7 cellular contexts compared by ENCODE assay signal in the genomic region with DNA sequence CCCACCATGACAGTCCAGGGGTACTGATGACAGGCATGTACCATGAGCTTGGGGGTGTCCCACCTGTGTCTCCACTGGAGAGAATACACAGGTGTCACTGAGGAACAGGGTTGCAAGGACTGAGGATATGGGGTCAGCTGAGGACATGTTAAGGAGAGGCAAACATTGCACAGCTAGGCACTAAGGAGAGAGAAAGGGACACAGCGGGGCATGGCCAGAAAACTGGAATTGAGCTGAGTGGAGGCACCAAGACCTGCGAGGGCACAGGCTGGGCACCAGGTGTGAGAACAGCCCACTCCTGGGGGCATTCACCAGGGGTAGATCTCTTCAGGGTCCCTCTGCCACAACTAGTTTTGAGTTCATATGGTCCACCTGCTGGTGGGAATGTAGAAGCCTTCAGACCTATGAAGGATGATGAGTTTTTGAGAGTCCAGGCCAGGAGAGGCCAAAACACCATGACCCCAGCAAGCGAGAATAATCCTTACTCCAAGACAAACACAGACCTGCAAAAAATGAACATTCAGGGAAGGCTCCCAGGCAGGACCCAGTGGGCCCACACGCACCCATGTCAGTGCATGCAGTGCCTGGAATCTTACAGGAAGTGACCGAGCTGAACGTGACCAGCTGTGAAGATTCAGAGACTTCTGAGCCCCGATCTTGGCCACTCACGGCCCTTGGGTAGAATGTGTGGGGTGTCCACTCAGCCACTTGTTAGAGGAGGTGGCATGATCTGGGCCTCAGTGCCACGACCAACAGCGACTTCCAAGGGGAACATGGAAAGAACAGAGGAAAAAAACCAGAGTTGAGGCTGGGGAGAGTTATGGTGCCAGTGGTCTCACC. TPM values are rescaled to one million over a fixed set of nuclear protein-coding genes. Genes with fewer than 3 reads are reported as not detected.
DNase-seq lines count a peak whose midpoint lies in the region; ATAC-seq and TF ChIP-seq lines count a peak whose summit lies in the region.

No MANE protein-coding gene starts in this region.

- peak overlapping the region; percentile 95 for H3K4me3 Mint-ChIP-seq in endothelial cell (ENCODE audit: unreplicated experiment)

- peak overlapping the region; percentile 88 for H3K4me3 ChIP-seq in retinal pigment epithelial cell (ENCODE audit: low read length)

- peak overlapping the region; percentile 20 for H3K27ac Mint-ChIP-seq in endothelial cell (ENCODE audit: unreplicated experiment)

- H3K36me3 Mint-ChIP-seq in endothelial cell (ENCODE audit: low read depth, unreplicated experiment), result peaks cover 12% of the 10 kb centered on the region

- H3K4me1 Mint-ChIP-seq in endothelial cell (ENCODE audit: unreplicated experiment), result peaks cover 15% of the 10 kb centered on the region

- peak; percentile 63 for DNase-seq in OCI-M1 (lab: John Stamatoyannopoulos, UW)
- no peak for DNase-seq in endothelial cell (ENCODE audit: low spot score)
- no peak for DNase-seq in retinal pigment epithelial cell (ENCODE audit: low read depth)
- no peak for DNase-seq in NCI-H446 treated with DMSO at 0.1 percent for 48 hours (lab: John Stamatoyannopoulos, UW)
- no peak for DNase-seq in hippocampal formation (lab: John Stamatoyannopoulos, UW)

- H3K9me3 Mint-ChIP-seq in endothelial cell (ENCODE audit: unreplicated experiment), result no peaks in the 10 kb centered on the region

- TF ChIP-seq CTCF in GM12872 (IDR thresholded peaks at IDR 0.05; ENCODE audit: insufficient read depth, low read depth, low read length), result peak; percentile 34; the same call in 1 of the 3 replicates
- peak; percentile 39 for TF ChIP-seq CTCF in endothelial cell (IDR thresholded peaks at IDR 0.05; ENCODE audit: unreplicated experiment)
- peak; percentile 46 for TF ChIP-seq CTCF in retinal pigment epithelial cell (conservative IDR thresholded peaks at IDR 0.05; ENCODE audit: low read depth, low read length)

- peaks cover 17% of the 10 kb centered on the region for H3K27me3 Mint-ChIP-seq in endothelial cell (ENCODE audit: unreplicated experiment)

- no peak for ATAC-seq in HG03354 (IDR thresholded peaks at IDR 0.05; ENCODE audit: poor library complexity, severe bottlenecking, unreplicated experiment)

RNA-seq across cellular contexts. Expression of a gene that starts 1.4 kb away (rescaled TPM):
- total RNA-seq in endothelial cell (ENCODE audit: unreplicated experiment), result 6.0 TPM

RNA-seq across cellular contexts. Expression of a gene that starts 11.6 kb away (rescaled TPM):
- not detected for total RNA-seq in endothelial cell (ENCODE audit: unreplicated experiment)

RNA-seq across cellular contexts. Expression of a gene that starts 20.0 kb away (rescaled TPM):
- total RNA-seq in endothelial cell (ENCODE audit: unreplicated experiment), result 1,047 TPM

RNA-seq across cellular contexts. Expression of a gene that starts 26.2 kb away (rescaled TPM):
- total RNA-seq in endothelial cell (ENCODE audit: unreplicated experiment), result 4.5 TPM

RNA-seq across cellular contexts. Expression of a gene that starts 32.9 kb away (rescaled TPM):
- 1.2 TPM for total RNA-seq in endothelial cell (ENCODE audit: unreplicated experiment)
